ENCODE assay signal across 19 cellular contexts in the genomic region with DNA sequence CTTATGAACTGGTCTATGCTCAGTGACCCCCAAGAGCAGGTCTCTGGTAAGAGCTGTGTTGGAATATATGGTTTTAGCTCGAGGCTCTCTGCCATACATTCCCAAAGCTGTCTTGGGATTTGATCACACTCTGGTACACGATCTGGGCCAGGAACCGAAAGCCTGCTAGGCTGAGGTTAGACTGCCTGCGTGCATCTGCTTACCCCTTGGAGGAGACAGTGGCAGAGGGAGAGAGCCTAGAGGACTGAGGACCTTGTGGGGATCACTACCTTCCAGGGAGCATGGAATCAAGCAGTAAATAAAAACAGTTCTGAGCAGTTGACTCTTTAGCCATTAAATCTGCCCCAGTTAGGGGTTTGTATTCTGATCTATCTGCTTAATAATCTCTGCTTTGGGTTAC.
DNase-seq lines count a peak whose midpoint lies in the region; FAIRE-seq and TF ChIP-seq lines count a peak whose summit lies in the region.
"Had no signal": no experiment of that assay in that cellular context is flagged by ENCODE, and none has a peak within 500 bp of the region (broad histone marks: within the 10 kb centered on the region; RNA-seq: fewer than 3 reads in every experiment).

No MANE protein-coding gene starts in this region.

- no peak for TF ChIP-seq CTCF in SU-DHL-6 (IDR thresholded peaks at IDR 0.05; ENCODE audit: insufficient read depth, low read length, poor library complexity, severe bottlenecking)
- TF ChIP-seq CTCF in cardiac muscle cell (IDR thresholded peaks at IDR 0.05; ENCODE audit: low read depth, low read length), result no peak
- TF ChIP-seq CTCF in adrenal gland (IDR thresholded peaks at IDR 0.05), result no peak

- H4K20me1 ChIP-seq in SU-DHL-6 (ENCODE audit: low read depth, low read length), result peaks cover 23% of the 10 kb centered on the region; the same call in 1 of the 2 replicates

- H3K9me2 ChIP-seq in SU-DHL-6 (replicated peaks; ENCODE audit: insufficient read depth, low read length), result no peaks in the 10 kb centered on the region

- H3K36me3 ChIP-seq in SU-DHL-6 (ENCODE audit: low read length) (peaks cover 42% of the 10 kb centered on the region), cardiac muscle cell (no peaks in the 10 kb centered on the region), trophoblast cell (ENCODE audit: control insufficient read depth in 1 of 2, insufficient read depth in 2 of 2, low read length in 2 of 2) (peaks cover 6 to 10% of the 10 kb centered on the region in 2 experiments), adrenal gland (replicated peaks in 1 of 2) (no peaks in the 10 kb centered on the region)

- no peak overlapping the region for H3K9ac ChIP-seq in SU-DHL-6 (ENCODE audit: low read length)
- no peak overlapping the region for H3K9ac ChIP-seq in trophoblast cell (ENCODE audit: low read length)
- H3K9ac ChIP-seq: KMS-11 had no signal

- H3K9me3 ChIP-seq in SU-DHL-6 (ENCODE audit: insufficient read depth, low read length) (no peaks in the 10 kb centered on the region), cardiac muscle cell (ENCODE audit: low read depth) (no peaks in the 10 kb centered on the region), trophoblast cell (ENCODE audit: insufficient read depth, low read depth, low read length) (peaks cover 3% of the 10 kb centered on the region), adrenal gland (replicated peaks in 1 of 3) (no peaks in the 10 kb centered on the region)
- H3K9me3 ChIP-seq: vagina had no signal

- no peak overlapping the region for H4K12ac ChIP-seq in trophoblast cell (ENCODE audit: low read depth, low read length)

- no CpG with 5 or more reads among the region's 4 CpGs for WGBS in trophoblast cell (ENCODE audit: extremely low coverage, insufficient coverage, insufficient read length)
- 76 to 88% (median 83%) methylated on average over 4 of the region's 4 CpGs for WGBS in adrenal gland, 4 donors

- H3K4me3 ChIP-seq in SU-DHL-6 (ENCODE audit: insufficient read depth, low read length, poor library complexity, severe bottlenecking), result no peak overlapping the region
- H3K4me3 ChIP-seq in cardiac muscle cell, result no peak overlapping the region
- H3K4me3 ChIP-seq in trophoblast cell (ENCODE audit: low read depth, low read length), result no peak overlapping the region
- no peak overlapping the region for H3K4me3 ChIP-seq in adrenal gland
- H3K4me3 ChIP-seq: vagina had no signal

- H2BK12ac ChIP-seq in trophoblast cell (ENCODE audit: low read length), result no peak overlapping the region

- no peak overlapping the region for H3K14ac ChIP-seq in trophoblast cell (ENCODE audit: low read length)

- H4K8ac ChIP-seq in trophoblast cell (ENCODE audit: low read depth, low read length), result no peak overlapping the region

- no peak for TF ChIP-seq POLR2A in GM12891 (IDR thresholded peaks at IDR 0.05; ENCODE audit: low read depth, low read length)
- no peak for TF ChIP-seq POLR2A in adrenal gland (IDR thresholded peaks at IDR 0.05)

- no peak overlapping the region for H3K18ac ChIP-seq in trophoblast cell (ENCODE audit: low read length)

- H2AK5ac ChIP-seq in trophoblast cell (ENCODE audit: low read length), result no peak overlapping the region

- no peak for FAIRE-seq in GM12891 (lab: Jason Lieb, UNC)
- FAIRE-seq: A204.1, colon, islet of Langerhans had no signal

- H3F3A ChIP-seq in SU-DHL-6 (ENCODE audit: insufficient read depth), result peaks cover 20% of the 10 kb centered on the region; the same call in 1 of the 2 replicates

- H2AFZ ChIP-seq in SU-DHL-6 (ENCODE audit: low read depth, low read length, severe bottlenecking) (no peak overlapping the region), trophoblast cell (ENCODE audit: insufficient read depth, low read length, poor library complexity) (no peak overlapping the region)

- intact Hi-C loops in adrenal gland (cut with DNase I), result no loop called here

- no peak overlapping the region for H4K91ac ChIP-seq in trophoblast cell (ENCODE audit: low read depth, low read length)

- H3K79me2 ChIP-seq in SU-DHL-6 (ENCODE audit: insufficient read depth, low read length), result peaks cover 100% of the 10 kb centered on the region
- H3K79me2 ChIP-seq in trophoblast cell (ENCODE audit: control insufficient read depth, insufficient read depth, low read length, poor library complexity), result peaks cover 6% of the 10 kb centered on the region

- H2BK5ac ChIP-seq in trophoblast cell (ENCODE audit: low read depth, low read length, poor library complexity), result no peak overlapping the region

- DNase-seq in EH (ENCODE audit: low read depth) (peak; percentile 9), cardiac muscle cell (ENCODE audit: low read depth in 1 of 2, low spot score in 1 of 2) (no peak), trophoblast cell (no peak), GM12891 (ENCODE audit: insufficient read length, low spot score) (no peak), adrenal gland (no peak)
- no peak for DNase-seq in stimulated activated CD4-positive, alpha-beta T cell treated with anti-CD3 and anti-CD28 coated beads, Interleukin-12 subunit alpha, Interleukin-12 subunit beta, amount 100 ng/mL, for 4 hours
- DNase-seq in activated CD4-positive, alpha-beta T cell treated with anti-CD3 and anti-CD28 coated beads for 4 hours, result no peak
- DNase-seq: DND-41, NCI-H1105, NCI-H2171 treated with DMSO at 0.1 percent for 48 hours, T-cell had no signal

- H3K27me3 ChIP-seq in SU-DHL-6 (ENCODE audit: low read length) (no peaks in the 10 kb centered on the region), cardiac muscle cell (no peaks in the 10 kb centered on the region), trophoblast cell (ENCODE audit: insufficient read depth, low read length) (no peaks in the 10 kb centered on the region), adrenal gland (no peaks in the 10 kb centered on the region)
- H3K27me3 ChIP-seq: vagina had no signal

- H3K4me1 ChIP-seq in cardiac muscle cell (ENCODE audit: low read depth) (peaks cover 19% of the 10 kb centered on the region), trophoblast cell (ENCODE audit: control insufficient read depth in 1 of 2, insufficient read depth in 2 of 2, low read length in 2 of 2) (peaks cover 5 to 6% of the 10 kb centered on the region in 2 experiments), adrenal gland (replicated peaks in 1 of 2) (peaks cover 0 to 15% of the 10 kb centered on the region in 2 donors)

- peak overlapping the region; percentile 82 for H3K4ac ChIP-seq in trophoblast cell (ENCODE audit: low read depth, low read length)

- H3K79me1 ChIP-seq in trophoblast cell (ENCODE audit: low read length), result no peaks in the 10 kb centered on the region

- H2BK120ac ChIP-seq in trophoblast cell (ENCODE audit: insufficient read depth, low read length, poor library complexity), result no peak overlapping the region

- H3K27ac ChIP-seq in SU-DHL-6 (ENCODE audit: low read depth, low read length) (peak overlapping the region; percentile 23), cardiac muscle cell (peak overlapping the region; percentile 43), trophoblast cell (ENCODE audit: low read depth, low read length) (no peak overlapping the region), adrenal gland (no peak overlapping the region)
- H3K27ac ChIP-seq: C4-2B, HL-60, KMS-11, vagina had no signal

- no peak overlapping the region for H3K23ac ChIP-seq in trophoblast cell (ENCODE audit: low read length)

- H3K4me2 ChIP-seq in SU-DHL-6 (ENCODE audit: low read depth, low read length, poor library complexity, severe bottlenecking) (no peak overlapping the region), trophoblast cell (ENCODE audit: low read length) (no peak overlapping the region)
- H3K4me2 ChIP-seq: KMS-11 had no signal

TF ChIP-seq in GM12891, 5 proteins besides CTCF, POLR2A, EP300 and RAD21:
- no peak for TF ChIP-seq TAF1 (IDR thresholded peaks at IDR 0.05; ENCODE audit: low read depth, low read length)
- no peak for TF ChIP-seq SPI1 (IDR thresholded peaks at IDR 0.05; ENCODE audit: low read depth, low read length)
- TF ChIP-seq POU2F2 (IDR thresholded peaks at IDR 0.05; ENCODE audit: low read depth, low read length), result no peak
- no peak for TF ChIP-seq PAX5 (IDR thresholded peaks at IDR 0.05; ENCODE audit: insufficient read depth, low read length, severe bottlenecking)
- TF ChIP-seq POLR2AphosphoS5 (IDR thresholded peaks at IDR 0.05; ENCODE audit: low read depth, low read length), result no peak

Comparison
In these comparisons a context has a peak if more than half of its experiments do, and no peak if none do; other contexts are left out.
1. H3K27ac ChIP-seq: peak in SU-DHL-6 (single experiment) and cardiac muscle cell (single experiment); none in trophoblast cell (single experiment) and adrenal gland (0 of 5).